In genomic region chr5:59039296-59040006, GRCh38 we compare ENCODE assay signal across 8 cellular contexts.
DNase-seq lines count a peak whose midpoint lies in the region; ATAC-seq and TF ChIP-seq lines count a peak whose summit lies in the region.

No MANE protein-coding gene starts in this region.

- H3K4me1 ChIP-seq in adipocyte (ENCODE audit: control insufficient read depth, insufficient read depth, low read length), result peaks cover 56% of the 10 kb centered on the region
- H3K4me1 ChIP-seq in vagina, result peaks cover 58% of the 10 kb centered on the region

- intact Hi-C loops in left cardiac atrium (cut with DNase I) (loop anchor here (1.0 to 5.0 kb wide), 3 partner anchors 48 to 88 kb away; no protein-coding TSS in a partner anchor), vagina (cut with DNase I) (no loop called here)

- peak overlapping the region; percentile 88 for H3K27ac ChIP-seq in vagina

- no peaks in the 10 kb centered on the region for H3K36me3 ChIP-seq in adipocyte (ENCODE audit: control insufficient read depth, insufficient read depth, low read length, severe bottlenecking)
- no peaks in the 10 kb centered on the region for H3K36me3 ChIP-seq in vagina

- H3K9me3 ChIP-seq in adipocyte (ENCODE audit: control insufficient read depth, low read length) (no peaks in the 10 kb centered on the region), vagina (no peaks in the 10 kb centered on the region)

- DNase-seq in C1 segment of cervical spinal cord (lab: John Stamatoyannopoulos, UW) (peak in 8 of 14 donors; percentile 11 to 66 (median 32)), SW 1271 (lab: John Stamatoyannopoulos, UW) (peak; percentile 72 to 78), adipocyte (ENCODE audit: low read depth) (peak; percentile 86), left cardiac atrium (peak; percentile 91), pulmonary artery endothelial cell (ENCODE audit: low read depth, low spot score) (peak; percentile 13), vagina (ENCODE audit: extremely low spot score in 2 of 2) (no peak)

- TF ChIP-seq CTCF in vagina (IDR thresholded peaks at IDR 0.05), result no peak

- H3K4me3 ChIP-seq in adipocyte (ENCODE audit: low read length), result peak overlapping the region; percentile 92
- H3K4me3 ChIP-seq in vagina, result peak overlapping the region; percentile 73 to 83

- H3K9ac ChIP-seq in adipocyte (ENCODE audit: low read length), result peak overlapping the region; percentile 89

- ATAC-seq in GM19438 (IDR thresholded peaks at IDR 0.05; ENCODE audit: low read depth, unreplicated experiment) (peak; percentile 85), HG03521 (IDR thresholded peaks at IDR 0.05; ENCODE audit: unreplicated experiment) (peak; percentile 67), left cardiac atrium (peak; percentile 76 to 86)

- peak in 1 of 2 donors; percentile 25 for TF ChIP-seq POLR2A in vagina (IDR thresholded peaks at IDR 0.05)

- no peaks in the 10 kb centered on the region for H3K27me3 ChIP-seq in adipocyte (replicated peaks; ENCODE audit: control insufficient read depth, insufficient read depth, low read length)
- no peaks in the 10 kb centered on the region for H3K27me3 ChIP-seq in vagina

Comparison
In these comparisons a context has a peak if more than half of its experiments do, and no peak if none do; other contexts are left out.
1. DNase-seq: peak in C1 segment of cervical spinal cord (8 of 14), SW 1271 (2 of 2), adipocyte (single experiment), left cardiac atrium (single experiment) and pulmonary artery endothelial cell (single experiment); none in vagina (0 of 2).
2. Peak in every context shown above with its lines, with median percentiles within 50 percentile points of each other: ATAC-seq.